8 cellular contexts compared by ENCODE assay signal in genomic region chr17:41648411-41649195, GRCh38. TPM values are rescaled to one million over a fixed set of nuclear protein-coding genes. Genes with fewer than 3 reads are reported as not detected.
A peak's percentile ranks its signal among the peaks of the same experiment; 100 is the strongest.
DNase-seq lines count a peak whose midpoint lies in the region; ATAC-seq and TF ChIP-seq lines count a peak whose summit lies in the region.

No MANE protein-coding gene starts in this region.

- ATAC-seq in HG02798 (IDR thresholded peaks at IDR 0.05; ENCODE audit: poor library complexity, unreplicated experiment) (peak; percentile 67), GM21723 (IDR thresholded peaks at IDR 0.05; ENCODE audit: unreplicated experiment) (no peak)

- peaks cover 1% of the 10 kb centered on the region for H3K27me3 Mint-ChIP-seq in activated CD4-positive, alpha-beta T cell treated with anti-CD3 and anti-CD28 coated beads, Interleukin-2, amount 10 ng/mL, durations not matched to agents 24 days and 14 days

- peak overlapping the region; percentile 76 for H3K4me3 Mint-ChIP-seq in activated CD4-positive, alpha-beta T cell treated with anti-CD3 and anti-CD28 coated beads, Interleukin-2, amount 10 ng/mL, durations not matched to agents 24 days and 14 days

- no peaks in the 10 kb centered on the region for H3K36me3 Mint-ChIP-seq in activated CD4-positive, alpha-beta T cell treated with anti-CD3 and anti-CD28 coated beads, Interleukin-2, amount 10 ng/mL, durations not matched to agents 24 days and 14 days (ENCODE audit: low read depth)

- peaks cover 7% of the 10 kb centered on the region for H3K4me1 Mint-ChIP-seq in activated CD4-positive, alpha-beta T cell treated with anti-CD3 and anti-CD28 coated beads, Interleukin-2, amount 10 ng/mL, durations not matched to agents 24 days and 14 days

- intact Hi-C loops in activated CD4-positive, alpha-beta T cell treated with anti-CD3 and anti-CD28 coated beads, Interleukin-2, amount 10 ng/mL, durations not matched to agents 24 days and 14 days (cut with micrococcal nuclease) = loop anchor here (1.0 to 5.0 kb wide), 6 partner anchors 14 to 845 kb away; partner anchors contain the start of gene KRT36

- H3K27ac Mint-ChIP-seq in activated CD4-positive, alpha-beta T cell treated with anti-CD3 and anti-CD28 coated beads, Interleukin-2, amount 10 ng/mL, durations not matched to agents 24 days and 14 days = peak overlapping the region; percentile 23

- no peaks in the 10 kb centered on the region for H3K9me3 Mint-ChIP-seq in activated CD4-positive, alpha-beta T cell treated with anti-CD3 and anti-CD28 coated beads, Interleukin-2, amount 10 ng/mL, durations not matched to agents 24 days and 14 days

- peak overlapping the region in 1 of 2 donors; percentile 68 for H3K27ac ChIP-seq in coronary artery

- TF ChIP-seq CTCF in coronary artery (IDR thresholded peaks at IDR 0.05) = peak; percentile 94

- H3K4me3 ChIP-seq in coronary artery = peak overlapping the region; percentile 64

- peak; percentile 93 for DNase-seq in DMS 273 (lab: John Stamatoyannopoulos, UW; ENCODE audit: unreplicated experiment)
- DNase-seq in NCI-H510A (lab: John Stamatoyannopoulos, UW) = peak; percentile 50
- peak; percentile 96 for DNase-seq in activated CD4-positive, alpha-beta T cell treated with anti-CD3 and anti-CD28 coated beads, Interleukin-2, amount 10 ng/mL, durations not matched to agents 24 days and 14 days
- peak; percentile 87 for DNase-seq in coronary artery (ENCODE audit: low spot score)
- DNase-seq in left kidney (ENCODE audit: low read depth, low spot score) = peak; percentile 95
- peak; percentile 77 to 88 for DNase-seq in stimulated activated CD4-positive, alpha-beta T cell treated with anti-CD3 and anti-CD28 coated beads, Interleukin-1b, Interleukin-23, amount 100 ng/mL, for 4 hours (ENCODE audit: low read depth in 2 of 2)

RNA-seq across cellular contexts. Expression of gene KRT17, which starts 24.2 kb away (rescaled TPM):
- not detected in 2 replicates for total RNA-seq in activated CD4-positive, alpha-beta T cell treated with anti-CD3 and anti-CD28 coated beads, Interleukin-2, amount 10 ng/mL, durations not matched to agents 24 days and 14 days

RNA-seq across cellular contexts. Expression of gene KRT16, which starts 36.0 kb away (rescaled TPM):
- not detected in 2 replicates for total RNA-seq in activated CD4-positive, alpha-beta T cell treated with anti-CD3 and anti-CD28 coated beads, Interleukin-2, amount 10 ng/mL, durations not matched to agents 24 days and 14 days

RNA-seq across cellular contexts. Expression of gene EIF1, which starts 40.1 kb away (rescaled TPM):
- 837 and 858 TPM in 2 replicates for total RNA-seq in activated CD4-positive, alpha-beta T cell treated with anti-CD3 and anti-CD28 coated beads, Interleukin-2, amount 10 ng/mL, durations not matched to agents 24 days and 14 days
